Comparison of ENCODE assay signal across 27 cellular contexts in the genomic region with DNA sequence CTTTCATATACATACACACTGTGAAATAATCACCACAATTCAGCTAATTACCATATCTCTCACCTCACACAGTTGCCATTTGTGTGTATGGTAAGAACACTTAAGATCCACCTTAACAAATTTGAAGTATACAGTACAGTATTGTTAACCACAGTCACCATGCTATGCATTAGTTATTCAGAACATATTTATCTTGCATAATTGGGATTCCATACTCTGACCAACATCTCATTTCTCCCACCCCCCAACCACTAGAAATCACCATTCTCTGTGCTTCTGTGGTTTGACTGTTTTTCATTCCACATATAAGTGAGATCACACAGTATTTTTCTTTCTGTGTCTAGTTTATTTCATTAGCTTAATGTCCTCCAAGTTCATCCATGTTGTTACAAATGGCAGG.
DNase-seq lines count a peak whose midpoint lies in the region; ATAC-seq and TF ChIP-seq lines count a peak whose summit lies in the region.
"Had no signal": no experiment of that assay in that cellular context is flagged by ENCODE, and none has a peak within 500 bp of the region (broad histone marks: within the 10 kb centered on the region; RNA-seq: fewer than 3 reads in every experiment).

No MANE protein-coding gene starts in this region.

- ATAC-seq in natural killer cell treated with Interleukin-12 subunit alpha and Interleukin-12 subunit beta and Interleukin-15 and Interleukin-18, amount 100 ng/mL, for 72 hours, result peak; percentile 41 to 65
- no peak for ATAC-seq in natural killer cell
- ATAC-seq in activated T-helper 17 cell treated with anti-CD3 and anti-CD28 coated beads, Interleukin-2, amount 50 U/mL, for 72 hours (replicated peaks), result peak; percentile 18
- ATAC-seq in activated T-cell treated with anti-CD3 and anti-CD28 coated beads, Interleukin-2, amount 50 U/mL, for 4 hours, result no peak
- ATAC-seq: left cardiac atrium, WTC11 had no signal

- no peak overlapping the region for H3K27ac Mint-ChIP-seq in natural killer cell treated with Interleukin-12 subunit alpha and Interleukin-12 subunit beta and Interleukin-15 and Interleukin-18, amount 100 ng/mL, for 72 hours
- H3K27ac Mint-ChIP-seq in natural killer cell, result no peak overlapping the region
- H3K27ac Mint-ChIP-seq in activated T-helper 17 cell treated with anti-CD3 and anti-CD28 coated beads, Interleukin-2, amount 50 U/mL, for 72 hours, result no peak overlapping the region
- H3K27ac Mint-ChIP-seq: activated CD4-positive, alpha-beta memory T cell treated with anti-CD3 and anti-CD28 coated beads for 36 hours; WTC11 had no signal

- no peak overlapping the region for H3K4me3 ChIP-seq in fibroblast of villous mesenchyme (ENCODE audit: low read depth, low read length)
- H3K4me3 ChIP-seq: BLaER1 treated with 17β-estradiol and CSF1 and Interleukin-3, amounts not matched to agents 10 nM and 100 nM; spleen had no signal

- peaks cover 13% of the 10 kb centered on the region for H3K9me3 Mint-ChIP-seq in natural killer cell treated with Interleukin-12 subunit alpha and Interleukin-12 subunit beta and Interleukin-15 and Interleukin-18, amount 100 ng/mL, for 72 hours
- H3K9me3 Mint-ChIP-seq in natural killer cell, result peaks cover 2 to 8% of the 10 kb centered on the region in 2 donors
- peaks cover 7% of the 10 kb centered on the region for H3K9me3 Mint-ChIP-seq in activated T-helper 17 cell treated with anti-CD3 and anti-CD28 coated beads, Interleukin-2, amount 50 U/mL, for 72 hours
- H3K9me3 Mint-ChIP-seq in activated T-cell treated with anti-CD3 and anti-CD28 coated beads, Interleukin-2, amount 50 U/mL, for 4 hours, result peaks cover 7% of the 10 kb centered on the region

- peaks cover 12 to 35% of the 10 kb centered on the region in 2 donors for H3K27me3 Mint-ChIP-seq in natural killer cell treated with Interleukin-12 subunit alpha and Interleukin-12 subunit beta and Interleukin-15 and Interleukin-18, amount 100 ng/mL, for 72 hours
- peaks cover 0 to 19% of the 10 kb centered on the region in 2 donors for H3K27me3 Mint-ChIP-seq in natural killer cell (ENCODE audit: low read depth in 2 of 2)
- peaks cover 10% of the 10 kb centered on the region for H3K27me3 Mint-ChIP-seq in activated T-helper 17 cell treated with anti-CD3 and anti-CD28 coated beads, Interleukin-2, amount 50 U/mL, for 72 hours
- no peaks in the 10 kb centered on the region for H3K27me3 Mint-ChIP-seq in activated T-cell treated with anti-CD3 and anti-CD28 coated beads, Interleukin-2, amount 50 U/mL, for 4 hours (ENCODE audit: low read depth)

- H3K4me1 Mint-ChIP-seq in natural killer cell treated with Interleukin-12 subunit alpha and Interleukin-12 subunit beta and Interleukin-15 and Interleukin-18, amount 100 ng/mL, for 72 hours (ENCODE audit: low read depth in 2 of 2), result peaks cover 0 to 6% of the 10 kb centered on the region in 2 donors
- no peaks in the 10 kb centered on the region for H3K4me1 Mint-ChIP-seq in natural killer cell
- no peaks in the 10 kb centered on the region for H3K4me1 Mint-ChIP-seq in activated T-helper 17 cell treated with anti-CD3 and anti-CD28 coated beads, Interleukin-2, amount 50 U/mL, for 72 hours
- H3K4me1 Mint-ChIP-seq in activated T-cell treated with anti-CD3 and anti-CD28 coated beads, Interleukin-2, amount 50 U/mL, for 4 hours (ENCODE audit: low read depth), result no peaks in the 10 kb centered on the region
- H3K4me1 Mint-ChIP-seq: naive B cell, WTC11 had no signal

- intact Hi-C loops in natural killer cell (cut with micrococcal nuclease), result no loop called here

- TF ChIP-seq CTCF in natural killer cell (IDR thresholded peaks at IDR 0.05), result no peak
- TF ChIP-seq CTCF in fibroblast of villous mesenchyme (IDR thresholded peaks at IDR 0.05; ENCODE audit: insufficient read depth, low read depth, low read length), result no peak

- H3K4me3 Mint-ChIP-seq in natural killer cell treated with Interleukin-12 subunit alpha and Interleukin-12 subunit beta and Interleukin-15 and Interleukin-18, amount 100 ng/mL, for 72 hours, result no peak overlapping the region
- H3K4me3 Mint-ChIP-seq in natural killer cell, result no peak overlapping the region
- H3K4me3 Mint-ChIP-seq in activated T-helper 17 cell treated with anti-CD3 and anti-CD28 coated beads, Interleukin-2, amount 50 U/mL, for 72 hours, result no peak overlapping the region
- H3K4me3 Mint-ChIP-seq in activated T-cell treated with anti-CD3 and anti-CD28 coated beads, Interleukin-2, amount 50 U/mL, for 4 hours, result no peak overlapping the region
- H3K4me3 Mint-ChIP-seq: activated CD4-positive, alpha-beta memory T cell treated with anti-CD3 and anti-CD28 coated beads for 36 hours; naive B cell; WTC11 had no signal

- peaks cover 18% of the 10 kb centered on the region for H3K36me3 Mint-ChIP-seq in natural killer cell treated with Interleukin-12 subunit alpha and Interleukin-12 subunit beta and Interleukin-15 and Interleukin-18, amount 100 ng/mL, for 72 hours
- H3K36me3 Mint-ChIP-seq in natural killer cell, result no peaks in the 10 kb centered on the region
- H3K36me3 Mint-ChIP-seq in activated T-helper 17 cell treated with anti-CD3 and anti-CD28 coated beads, Interleukin-2, amount 50 U/mL, for 72 hours (ENCODE audit: low read depth), result no peaks in the 10 kb centered on the region
- H3K36me3 Mint-ChIP-seq in activated T-cell treated with anti-CD3 and anti-CD28 coated beads, Interleukin-2, amount 50 U/mL, for 4 hours (ENCODE audit: insufficient read depth), result no peaks in the 10 kb centered on the region
- H3K36me3 Mint-ChIP-seq: naive B cell had no signal

- DNase-seq in natural killer cell treated with Interleukin-12 subunit alpha and Interleukin-12 subunit beta and Interleukin-15 and Interleukin-18, amount 100 ng/mL, for 72 hours (ENCODE audit: low spot score), result no peak
- no peak for DNase-seq in natural killer cell
- peak; percentile 80 for DNase-seq in fibroblast of villous mesenchyme (ENCODE audit: low read depth)
- no peak for DNase-seq in DMS114 treated with DMSO at 0.1 percent for 48 hours (lab: John Stamatoyannopoulos, UW; ENCODE audit: unreplicated experiment)
- DNase-seq in activated T-cell treated with anti-CD3 and anti-CD28 coated beads, Interleukin-2, amount 50 U/mL, for 4 hours, result no peak
- DNase-seq in H4 (ENCODE audit: low spot score), result no peak
- no peak for DNase-seq in NCI-H2081 (lab: John Stamatoyannopoulos, UW)
- DNase-seq: activated CD4-positive, alpha-beta memory T cell treated with anti-CD3 and anti-CD28 coated beads for 36 hours; activated T-cell treated with anti-CD3 and anti-CD28 coated beads for 4 hours; amygdala; Calu3; cerebellar nuclear complex; effector memory CD4-positive, alpha-beta T cell; HCEC 1CT; KBM-7; left cardiac atrium; mesendoderm; MV-4-11; naive B cell; NCI-H187; NCI-H2227 treated with DMSO at 0.1 percent for 48 hours; NCI-H748 treated with DMSO at 0.1 percent for 48 hours; spleen; T-helper 9 cell had no signal

Comparison
In these comparisons a context has a peak if more than half of its experiments do, and no peak if none do; other contexts are left out.
1. ATAC-seq: peak in natural killer cell treated with Interleukin-12 subunit alpha and Interleukin-12 subunit beta and Interleukin-15 and Interleukin-18, amount 100 ng/mL, for 72 hours (2 of 2) and activated T-helper 17 cell treated with anti-CD3 and anti-CD28 coated beads, Interleukin-2, amount 50 U/mL, for 72 hours (single experiment); none in natural killer cell (0 of 3) and activated T-cell treated with anti-CD3 and anti-CD28 coated beads, Interleukin-2, amount 50 U/mL, for 4 hours (0 of 2).